8 cellular contexts compared by ENCODE assay signal in the genomic region with DNA sequence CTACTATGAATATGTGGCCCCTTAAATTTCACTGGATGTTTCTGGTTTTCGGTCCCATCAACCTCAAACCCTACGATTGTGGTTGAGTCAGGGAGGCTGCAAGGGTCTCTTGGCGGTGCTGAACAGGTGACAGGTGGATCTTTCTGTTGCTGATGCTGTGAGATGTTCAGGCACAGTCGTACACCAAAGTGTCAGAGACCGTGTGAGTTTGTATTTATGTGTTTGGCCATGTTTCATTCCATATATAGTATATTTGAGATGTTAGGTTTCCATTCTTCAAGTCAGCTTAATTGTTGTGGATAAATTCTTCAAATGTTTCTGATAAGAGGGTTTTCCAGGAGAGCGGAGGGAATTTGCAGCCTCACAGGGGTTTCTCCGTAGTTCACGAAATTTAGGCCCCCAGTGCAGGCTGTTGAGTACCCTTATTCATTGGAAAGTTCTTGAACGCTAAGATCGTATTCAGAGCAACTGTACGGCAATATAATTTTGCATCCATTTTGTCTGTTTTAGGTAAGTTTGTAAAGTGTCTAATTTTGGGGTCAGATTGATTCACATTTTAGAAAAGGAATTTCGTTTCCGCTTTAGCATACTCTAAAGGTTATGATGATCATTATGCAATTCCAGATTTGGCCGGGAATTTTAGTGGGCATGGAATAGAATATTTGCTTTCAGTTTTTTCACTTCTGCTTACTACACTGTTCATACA. TPM values are rescaled to one million over a fixed set of nuclear protein-coding genes. Genes with fewer than 3 reads are reported as not detected.
DNase-seq lines count a peak whose midpoint lies in the region; ATAC-seq, FAIRE-seq and TF ChIP-seq lines count a peak whose summit lies in the region.

No MANE protein-coding gene starts in this region.

- H3K9me2 ChIP-seq in Loucy (replicated peaks; ENCODE audit: low read depth, low read length), result no peaks in the 10 kb centered on the region

- BruUV-seq in Calu3 (replicated peaks; lab: Mats Ljungman, UMichigan), result no TSS peak

- peaks cover 51% of the 10 kb centered on the region for H3K4me1 ChIP-seq in Loucy (ENCODE audit: insufficient read depth, low read length, poor library complexity, severe bottlenecking)

- peak; percentile 62 for ATAC-seq in activated naive CD8-positive, alpha-beta T cell treated with anti-CD3 and anti-CD28 coated beads, Interleukin-2, amount 50 U/mL, for 24 hours
- peak; percentile 24 for ATAC-seq in stimulated activated memory B cell treated with anti-CD40 and anti-IgM and Interleukin-4, amounts not matched to agents 10 μg/mL and 1 μg/mL and 100 μg/mL, for 72 hours
- ATAC-seq in left colon, result no peak

- no peaks in the 10 kb centered on the region for H3K27me3 ChIP-seq in Loucy (ENCODE audit: insufficient read depth, low read length, poor library complexity, severe bottlenecking)

- H3K9me3 Mint-ChIP-seq in Calu3 (ENCODE audit: low read depth, unreplicated experiment), result no peaks in the 10 kb centered on the region
- H3K9me3 Mint-ChIP-seq in activated naive CD8-positive, alpha-beta T cell treated with anti-CD3 and anti-CD28 coated beads, Interleukin-2, amount 50 U/mL, for 24 hours, result no peaks in the 10 kb centered on the region
- no peaks in the 10 kb centered on the region for H3K9me3 Mint-ChIP-seq in stimulated activated memory B cell treated with anti-CD40 and anti-IgM and Interleukin-4, amounts not matched to agents 10 μg/mL and 1 μg/mL and 100 μg/mL, for 72 hours

- FAIRE-seq in islet of Langerhans (lab: Jason Lieb, UNC), result peak; percentile 72

- intact Hi-C loops in Calu3 (cut with micrococcal nuclease; ENCODE audit: unreplicated experiment), result loop anchor here (5.0 kb wide), 1 partner anchor 86 kb away; no protein-coding TSS in a partner anchor
- intact Hi-C loops in left colon (cut with DNase I, micrococcal nuclease), result no loop called here

- H3K4me2 ChIP-seq in Loucy (ENCODE audit: low read depth, low read length, poor library complexity, severe bottlenecking), result peak overlapping the region; percentile 94

- peak; percentile 7 for DNase-seq in Calu3
- DNase-seq in activated naive CD8-positive, alpha-beta T cell treated with anti-CD3 and anti-CD28 coated beads, Interleukin-2, amount 50 U/mL, for 24 hours, result no peak
- no peak for DNase-seq in left colon
- DNase-seq in LoVo (ENCODE audit: low spot score), result no peak

- TF ChIP-seq CTCF in Calu3 (IDR thresholded peaks at IDR 0.05; ENCODE audit: unreplicated experiment) (no peak), Loucy (conservative IDR thresholded peaks at IDR 0.05; ENCODE audit: low read length) (no peak)

- peak; percentile 14 for TF ChIP-seq POLR2A in GM19193 (IDR thresholded peaks at IDR 0.05; ENCODE audit: extremely low read depth, insufficient read depth, insufficient read length)

- peaks cover 61% of the 10 kb centered on the region for H3K79me2 ChIP-seq in Loucy (ENCODE audit: insufficient read depth, low read length)

- no peaks in the 10 kb centered on the region for H3K36me3 ChIP-seq in Loucy (ENCODE audit: insufficient read depth, low read length)

- H2AFZ ChIP-seq in Loucy (ENCODE audit: low read length), result no peak overlapping the region

- peak overlapping the region; percentile 67 for H3K9ac ChIP-seq in Loucy (ENCODE audit: low read depth, low read length, poor library complexity, severe bottlenecking)

- H3K27me3 Mint-ChIP-seq in Calu3 (ENCODE audit: unreplicated experiment), result no peaks in the 10 kb centered on the region
- H3K27me3 Mint-ChIP-seq in activated naive CD8-positive, alpha-beta T cell treated with anti-CD3 and anti-CD28 coated beads, Interleukin-2, amount 50 U/mL, for 24 hours, result no peaks in the 10 kb centered on the region
- H3K27me3 Mint-ChIP-seq in stimulated activated memory B cell treated with anti-CD40 and anti-IgM and Interleukin-4, amounts not matched to agents 10 μg/mL and 1 μg/mL and 100 μg/mL, for 72 hours, result no peaks in the 10 kb centered on the region

- CTCF ChIA-PET in Calu3 (lab: Charles Lee), result interaction anchor here (0.6 kb wide), 1 partner anchor 64 kb away, joined by 3 read pairs; no protein-coding TSS in a partner anchor

- peak overlapping the region; percentile 83 for H3K4me3 Mint-ChIP-seq in Calu3 (ENCODE audit: low read depth, unreplicated experiment)
- H3K4me3 Mint-ChIP-seq in activated naive CD8-positive, alpha-beta T cell treated with anti-CD3 and anti-CD28 coated beads, Interleukin-2, amount 50 U/mL, for 24 hours, result peak overlapping the region; percentile 97
- H3K4me3 Mint-ChIP-seq in stimulated activated memory B cell treated with anti-CD40 and anti-IgM and Interleukin-4, amounts not matched to agents 10 μg/mL and 1 μg/mL and 100 μg/mL, for 72 hours, result peak overlapping the region; percentile 86

- peaks cover 12% of the 10 kb centered on the region for H3K4me1 Mint-ChIP-seq in Calu3 (ENCODE audit: low read depth, unreplicated experiment)
- peaks cover 59% of the 10 kb centered on the region for H3K4me1 Mint-ChIP-seq in activated naive CD8-positive, alpha-beta T cell treated with anti-CD3 and anti-CD28 coated beads, Interleukin-2, amount 50 U/mL, for 24 hours
- H3K4me1 Mint-ChIP-seq in stimulated activated memory B cell treated with anti-CD40 and anti-IgM and Interleukin-4, amounts not matched to agents 10 μg/mL and 1 μg/mL and 100 μg/mL, for 72 hours, result peaks cover 34% of the 10 kb centered on the region

- peak overlapping the region; percentile 71 for H3K27ac Mint-ChIP-seq in Calu3 (ENCODE audit: unreplicated experiment)
- peak overlapping the region; percentile 98 for H3K27ac Mint-ChIP-seq in activated naive CD8-positive, alpha-beta T cell treated with anti-CD3 and anti-CD28 coated beads, Interleukin-2, amount 50 U/mL, for 24 hours
- peak overlapping the region; percentile 94 for H3K27ac Mint-ChIP-seq in stimulated activated memory B cell treated with anti-CD40 and anti-IgM and Interleukin-4, amounts not matched to agents 10 μg/mL and 1 μg/mL and 100 μg/mL, for 72 hours

- H3F3A ChIP-seq in Loucy (ENCODE audit: low read depth), result 0 out of 2 replicates have a peak, but pooled peaks cover 7% of the 10 kb centered on the region

- H3K36me3 Mint-ChIP-seq in Calu3 (ENCODE audit: insufficient read depth, unreplicated experiment), result peaks cover 29% of the 10 kb centered on the region
- H3K36me3 Mint-ChIP-seq in activated naive CD8-positive, alpha-beta T cell treated with anti-CD3 and anti-CD28 coated beads, Interleukin-2, amount 50 U/mL, for 24 hours (ENCODE audit: low read depth), result peaks cover 14% of the 10 kb centered on the region
- H3K36me3 Mint-ChIP-seq in stimulated activated memory B cell treated with anti-CD40 and anti-IgM and Interleukin-4, amounts not matched to agents 10 μg/mL and 1 μg/mL and 100 μg/mL, for 72 hours, result no peaks in the 10 kb centered on the region

- H3K9me3 ChIP-seq in Loucy (ENCODE audit: insufficient read depth, low read depth, low read length), result no peaks in the 10 kb centered on the region

- peak overlapping the region; percentile 85 for H3K4me3 ChIP-seq in Loucy (ENCODE audit: low read length, poor library complexity, severe bottlenecking)

- peaks cover 57% of the 10 kb centered on the region for H4K20me1 ChIP-seq in Loucy (ENCODE audit: insufficient read depth, low read length, poor library complexity, severe bottlenecking)

RNA-seq across cellular contexts. Expression of gene TAB2, which starts 1.2 kb away (rescaled TPM):
- total RNA-seq in Calu3 (2022) (35.7 and 38.1 TPM in 2 replicates), left colon (10 to 100 TPM; 57.7 to 69.5 TPM)
